1 cellular context compared by ENCODE assay signal in the genomic region with DNA sequence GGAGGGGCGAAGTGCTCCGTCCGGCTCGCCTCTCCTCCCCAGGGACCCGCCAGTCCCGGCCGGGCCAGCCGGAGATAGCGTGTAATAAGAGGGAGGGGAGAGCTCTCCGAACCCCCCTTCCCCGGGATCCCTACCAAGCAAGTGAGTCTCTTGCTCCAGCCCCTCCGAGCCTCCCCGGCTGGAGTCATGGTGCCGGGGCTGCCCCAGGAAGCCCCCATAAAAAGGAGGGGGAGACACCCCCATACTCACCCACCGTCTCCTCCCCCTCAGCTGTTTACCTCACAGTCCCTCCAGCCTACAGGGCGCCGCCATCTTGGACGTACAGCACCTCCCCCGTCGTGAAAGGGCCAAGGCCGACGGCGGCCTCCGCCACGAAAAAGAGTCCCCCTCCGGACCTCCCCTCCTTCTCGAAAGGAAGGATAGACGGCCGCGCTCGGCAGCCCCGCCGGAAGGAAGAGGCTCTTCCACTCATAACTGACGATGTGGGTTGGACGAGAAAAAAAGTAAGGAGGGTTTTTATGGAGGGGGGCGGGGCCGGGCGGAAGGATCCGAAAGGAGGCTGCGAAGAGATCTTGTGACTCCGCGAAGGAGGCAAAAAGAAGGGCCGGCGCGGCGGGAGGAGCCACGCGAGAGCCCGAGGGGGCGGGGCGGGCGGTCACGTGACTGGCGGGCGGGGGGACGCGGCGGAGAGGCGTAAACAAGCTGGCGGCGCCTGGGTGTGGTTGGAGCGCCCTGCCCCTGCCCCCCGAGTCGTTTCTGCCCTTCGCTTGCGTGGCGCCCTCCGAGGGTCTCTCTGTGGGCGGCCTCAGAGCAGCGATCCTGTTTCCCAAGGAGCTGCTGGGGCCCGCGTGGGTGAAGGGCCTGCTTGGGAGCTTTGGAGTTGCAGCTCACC.
TF ChIP-seq lines count a peak whose summit lies in the region.

A gene (minus strand): TSS at position 323 of the 892 bp plus-strand sequence. CDS start 15,744 bp downstream, outside the sequence.

TF ChIP-seq in HepG2, 621 proteins besides CTCF, POLR2A, EP300 and RAD21 (continued from another document and continues in another):
- TF ChIP-seq, protein P1, sequence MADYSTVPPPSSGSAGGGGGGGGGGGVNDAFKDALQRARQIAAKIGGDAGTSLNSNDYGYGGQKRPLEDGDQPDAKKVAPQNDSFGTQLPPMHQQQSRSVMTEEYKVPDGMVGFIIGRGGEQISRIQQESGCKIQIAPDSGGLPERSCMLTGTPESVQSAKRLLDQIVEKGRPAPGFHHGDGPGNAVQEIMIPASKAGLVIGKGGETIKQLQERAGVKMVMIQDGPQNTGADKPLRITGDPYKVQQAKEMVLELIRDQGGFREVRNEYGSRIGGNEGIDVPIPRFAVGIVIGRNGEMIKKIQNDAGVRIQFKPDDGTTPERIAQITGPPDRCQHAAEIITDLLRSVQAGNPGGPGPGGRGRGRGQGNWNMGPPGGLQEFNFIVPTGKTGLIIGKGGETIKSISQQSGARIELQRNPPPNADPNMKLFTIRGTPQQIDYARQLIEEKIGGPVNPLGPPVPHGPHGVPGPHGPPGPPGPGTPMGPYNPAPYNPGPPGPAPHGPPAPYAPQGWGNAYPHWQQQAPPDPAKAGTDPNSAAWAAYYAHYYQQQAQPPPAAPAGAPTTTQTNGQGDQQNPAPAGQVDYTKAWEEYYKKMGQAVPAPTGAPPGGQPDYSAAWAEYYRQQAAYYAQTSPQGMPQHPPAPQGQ (CRISPR knock-in tag; IDR thresholded peaks at IDR 0.05; ENCODE audit: borderline replicate concordance), result no peak
- TF ChIP-seq ZNF775 (CRISPR knock-in tag; IDR thresholded peaks at IDR 0.05; ENCODE audit: borderline replicate concordance) (no peak), ZNF468 (CRISPR knock-in tag; IDR thresholded peaks at IDR 0.05) (no peak), MEIS1 (CRISPR knock-in tag; IDR thresholded peaks at IDR 0.05; ENCODE audit: borderline replicate concordance) (no peak), RBM22 (optimal IDR thresholded peaks at IDR 0.05; ENCODE audit: low read length) (peak; percentile 59), KDM1A (CRISPR knock-in tag; IDR thresholded peaks at IDR 0.05) (no peak), SYNCRIP (IDR thresholded peaks at IDR 0.05; ENCODE audit: insufficient read depth, low read depth, low read length) (no peak), SRF (IDR thresholded peaks at IDR 0.05; ENCODE audit: low read depth, low read length) (no peak), RARG (CRISPR knock-in tag; IDR thresholded peaks at IDR 0.05; ENCODE audit: low read depth) (no peak), STAT5B (CRISPR knock-in tag; IDR thresholded peaks at IDR 0.05) (0 out of 2 replicates have a peak, but pooled peaks have one; percentile 53), MYNN (CRISPR knock-in tag; IDR thresholded peaks at IDR 0.05; ENCODE audit: low read depth) (no peak), ZNF354B (CRISPR knock-in tag; IDR thresholded peaks at IDR 0.05) (no peak), CEBPB (IDR thresholded peaks at IDR 0.05; ENCODE audit: borderline replicate concordance, low read depth, low read length) (no peak), RARA (CRISPR knock-in tag; IDR thresholded peaks at IDR 0.05) (peak; percentile 33; the same call in 1 of the 2 replicates), ISX (CRISPR knock-in tag; conservative IDR thresholded peaks at IDR 0.05) (no peak; the same call in 1 of the 2 replicates), PHF20 (CRISPR knock-in tag; IDR thresholded peaks at IDR 0.05) (peak; percentile 68), ZNF530 (CRISPR knock-in tag; IDR thresholded peaks at IDR 0.05; ENCODE audit: low read depth) (no peak), KLF11 (CRISPR knock-in tag; IDR thresholded peaks at IDR 0.05) (no peak), BCL6 (CRISPR knock-in tag; IDR thresholded peaks at IDR 0.05) (peak; percentile 31; the same call in 1 of the 2 replicates), ZNF225 (CRISPR knock-in tag; IDR thresholded peaks at IDR 0.05) (peak; percentile 44; the same call in 1 of the 2 replicates), SNAI1 (CRISPR knock-in tag; IDR thresholded peaks at IDR 0.05; ENCODE audit: borderline replicate concordance) (0 out of 2 replicates have a peak, but pooled peaks have one; percentile 35), KAT7 (CRISPR knock-in tag; IDR thresholded peaks at IDR 0.05; ENCODE audit: borderline replicate concordance) (0 out of 2 replicates have a peak, but pooled peaks have one; percentile 59), SSRP1 (CRISPR knock-in tag; IDR thresholded peaks at IDR 0.05) (0 out of 2 replicates have a peak, but pooled peaks have one; percentile 10), KLF6 (CRISPR knock-in tag; IDR thresholded peaks at IDR 0.05) (peak; percentile 83), ZNF296 (CRISPR knock-in tag; conservative IDR thresholded peaks at IDR 0.05) (no peak), MTA3 (CRISPR knock-in tag; IDR thresholded peaks at IDR 0.05) (no peak), NR2F2 (IDR thresholded peaks at IDR 0.05; ENCODE audit: borderline replicate concordance, low read depth) (peak; percentile 7; the same call in 1 of the 2 replicates)
- TF ChIP-seq, protein P2, sequence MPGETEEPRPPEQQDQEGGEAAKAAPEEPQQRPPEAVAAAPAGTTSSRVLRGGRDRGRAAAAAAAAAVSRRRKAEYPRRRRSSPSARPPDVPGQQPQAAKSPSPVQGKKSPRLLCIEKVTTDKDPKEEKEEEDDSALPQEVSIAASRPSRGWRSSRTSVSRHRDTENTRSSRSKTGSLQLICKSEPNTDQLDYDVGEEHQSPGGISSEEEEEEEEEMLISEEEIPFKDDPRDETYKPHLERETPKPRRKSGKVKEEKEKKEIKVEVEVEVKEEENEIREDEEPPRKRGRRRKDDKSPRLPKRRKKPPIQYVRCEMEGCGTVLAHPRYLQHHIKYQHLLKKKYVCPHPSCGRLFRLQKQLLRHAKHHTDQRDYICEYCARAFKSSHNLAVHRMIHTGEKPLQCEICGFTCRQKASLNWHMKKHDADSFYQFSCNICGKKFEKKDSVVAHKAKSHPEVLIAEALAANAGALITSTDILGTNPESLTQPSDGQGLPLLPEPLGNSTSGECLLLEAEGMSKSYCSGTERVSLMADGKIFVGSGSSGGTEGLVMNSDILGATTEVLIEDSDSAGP (CRISPR knock-in tag; IDR thresholded peaks at IDR 0.05; ENCODE audit: borderline replicate concordance), result peak; percentile 82; the same call in 1 of the 2 replicates
- TF ChIP-seq, protein P3, sequence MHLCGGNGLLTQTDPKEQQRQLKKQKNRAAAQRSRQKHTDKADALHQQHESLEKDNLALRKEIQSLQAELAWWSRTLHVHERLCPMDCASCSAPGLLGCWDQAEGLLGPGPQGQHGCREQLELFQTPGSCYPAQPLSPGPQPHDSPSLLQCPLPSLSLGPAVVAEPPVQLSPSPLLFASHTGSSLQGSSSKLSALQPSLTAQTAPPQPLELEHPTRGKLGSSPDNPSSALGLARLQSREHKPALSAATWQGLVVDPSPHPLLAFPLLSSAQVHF (CRISPR knock-in tag; IDR thresholded peaks at IDR 0.05), result peak; percentile 39; the same call in 1 of the 2 replicates
- TF ChIP-seq, protein P4, sequence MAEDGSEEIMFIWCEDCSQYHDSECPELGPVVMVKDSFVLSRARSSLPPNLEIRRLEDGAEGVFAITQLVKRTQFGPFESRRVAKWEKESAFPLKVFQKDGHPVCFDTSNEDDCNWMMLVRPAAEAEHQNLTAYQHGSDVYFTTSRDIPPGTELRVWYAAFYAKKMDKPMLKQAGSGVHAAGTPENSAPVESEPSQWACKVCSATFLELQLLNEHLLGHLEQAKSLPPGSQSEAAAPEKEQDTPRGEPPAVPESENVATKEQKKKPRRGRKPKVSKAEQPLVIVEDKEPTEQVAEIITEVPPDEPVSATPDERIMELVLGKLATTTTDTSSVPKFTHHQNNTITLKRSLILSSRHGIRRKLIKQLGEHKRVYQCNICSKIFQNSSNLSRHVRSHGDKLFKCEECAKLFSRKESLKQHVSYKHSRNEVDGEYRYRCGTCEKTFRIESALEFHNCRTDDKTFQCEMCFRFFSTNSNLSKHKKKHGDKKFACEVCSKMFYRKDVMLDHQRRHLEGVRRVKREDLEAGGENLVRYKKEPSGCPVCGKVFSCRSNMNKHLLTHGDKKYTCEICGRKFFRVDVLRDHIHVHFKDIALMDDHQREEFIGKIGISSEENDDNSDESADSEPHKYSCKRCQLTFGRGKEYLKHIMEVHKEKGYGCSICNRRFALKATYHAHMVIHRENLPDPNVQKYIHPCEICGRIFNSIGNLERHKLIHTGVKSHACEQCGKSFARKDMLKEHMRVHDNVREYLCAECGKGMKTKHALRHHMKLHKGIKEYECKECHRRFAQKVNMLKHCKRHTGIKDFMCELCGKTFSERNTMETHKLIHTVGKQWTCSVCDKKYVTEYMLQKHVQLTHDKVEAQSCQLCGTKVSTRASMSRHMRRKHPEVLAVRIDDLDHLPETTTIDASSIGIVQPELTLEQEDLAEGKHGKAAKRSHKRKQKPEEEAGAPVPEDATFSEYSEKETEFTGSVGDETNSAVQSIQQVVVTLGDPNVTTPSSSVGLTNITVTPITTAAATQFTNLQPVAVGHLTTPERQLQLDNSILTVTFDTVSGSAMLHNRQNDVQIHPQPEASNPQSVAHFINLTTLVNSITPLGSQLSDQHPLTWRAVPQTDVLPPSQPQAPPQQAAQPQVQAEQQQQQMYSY (CRISPR knock-in tag; IDR thresholded peaks at IDR 0.05), result no peak
- TF ChIP-seq, protein P5, sequence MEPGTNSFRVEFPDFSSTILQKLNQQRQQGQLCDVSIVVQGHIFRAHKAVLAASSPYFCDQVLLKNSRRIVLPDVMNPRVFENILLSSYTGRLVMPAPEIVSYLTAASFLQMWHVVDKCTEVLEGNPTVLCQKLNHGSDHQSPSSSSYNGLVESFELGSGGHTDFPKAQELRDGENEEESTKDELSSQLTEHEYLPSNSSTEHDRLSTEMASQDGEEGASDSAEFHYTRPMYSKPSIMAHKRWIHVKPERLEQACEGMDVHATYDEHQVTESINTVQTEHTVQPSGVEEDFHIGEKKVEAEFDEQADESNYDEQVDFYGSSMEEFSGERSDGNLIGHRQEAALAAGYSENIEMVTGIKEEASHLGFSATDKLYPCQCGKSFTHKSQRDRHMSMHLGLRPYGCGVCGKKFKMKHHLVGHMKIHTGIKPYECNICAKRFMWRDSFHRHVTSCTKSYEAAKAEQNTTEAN (CRISPR knock-in tag; conservative IDR thresholded peaks at IDR 0.05), result no peak
- TF ChIP-seq, protein P6, sequence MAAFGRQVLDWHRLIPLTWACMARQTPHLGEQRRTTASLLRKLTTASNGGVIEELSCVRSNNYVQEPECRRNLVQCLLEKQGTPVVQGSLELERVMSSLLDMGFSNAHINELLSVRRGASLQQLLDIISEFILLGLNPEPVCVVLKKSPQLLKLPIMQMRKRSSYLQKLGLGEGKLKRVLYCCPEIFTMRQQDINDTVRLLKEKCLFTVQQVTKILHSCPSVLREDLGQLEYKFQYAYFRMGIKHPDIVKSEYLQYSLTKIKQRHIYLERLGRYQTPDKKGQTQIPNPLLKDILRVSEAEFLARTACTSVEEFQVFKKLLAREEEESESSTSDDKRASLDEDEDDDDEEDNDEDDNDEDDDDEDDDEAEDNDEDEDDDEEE (CRISPR knock-in tag; IDR thresholded peaks at IDR 0.05), result no peak; the same call in 1 of the 2 replicates
- TF ChIP-seq, protein P7, sequence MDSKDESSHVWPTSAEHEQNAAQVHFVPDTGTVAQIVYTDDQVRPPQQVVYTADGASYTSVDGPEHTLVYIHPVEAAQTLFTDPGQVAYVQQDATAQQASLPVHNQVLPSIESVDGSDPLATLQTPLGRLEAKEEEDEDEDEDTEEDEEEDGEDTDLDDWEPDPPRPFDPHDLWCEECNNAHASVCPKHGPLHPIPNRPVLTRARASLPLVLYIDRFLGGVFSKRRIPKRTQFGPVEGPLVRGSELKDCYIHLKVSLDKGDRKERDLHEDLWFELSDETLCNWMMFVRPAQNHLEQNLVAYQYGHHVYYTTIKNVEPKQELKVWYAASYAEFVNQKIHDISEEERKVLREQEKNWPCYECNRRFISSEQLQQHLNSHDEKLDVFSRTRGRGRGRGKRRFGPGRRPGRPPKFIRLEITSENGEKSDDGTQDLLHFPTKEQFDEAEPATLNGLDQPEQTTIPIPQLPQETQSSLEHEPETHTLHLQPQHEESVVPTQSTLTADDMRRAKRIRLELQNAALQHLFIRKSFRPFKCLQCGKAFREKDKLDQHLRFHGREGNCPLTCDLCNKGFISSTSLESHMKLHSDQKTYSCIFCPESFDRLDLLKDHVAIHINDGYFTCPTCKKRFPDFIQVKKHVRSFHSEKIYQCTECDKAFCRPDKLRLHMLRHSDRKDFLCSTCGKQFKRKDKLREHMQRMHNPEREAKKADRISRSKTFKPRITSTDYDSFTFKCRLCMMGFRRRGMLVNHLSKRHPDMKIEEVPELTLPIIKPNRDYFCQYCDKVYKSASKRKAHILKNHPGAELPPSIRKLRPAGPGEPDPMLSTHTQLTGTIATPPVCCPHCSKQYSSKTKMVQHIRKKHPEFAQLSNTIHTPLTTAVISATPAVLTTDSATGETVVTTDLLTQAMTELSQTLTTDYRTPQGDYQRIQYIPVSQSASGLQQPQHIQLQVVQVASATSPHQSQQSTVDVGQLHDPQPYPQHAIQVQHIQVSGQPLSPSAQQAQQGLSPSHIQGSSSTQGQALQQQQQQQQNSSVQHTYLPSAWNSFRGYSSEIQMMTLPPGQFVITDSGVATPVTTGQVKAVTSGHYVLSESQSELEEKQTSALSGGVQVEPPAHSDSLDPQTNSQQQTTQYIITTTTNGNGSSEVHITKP (CRISPR knock-in tag; IDR thresholded peaks at IDR 0.05; ENCODE audit: low read depth), result no peak
- TF ChIP-seq, protein P8, sequence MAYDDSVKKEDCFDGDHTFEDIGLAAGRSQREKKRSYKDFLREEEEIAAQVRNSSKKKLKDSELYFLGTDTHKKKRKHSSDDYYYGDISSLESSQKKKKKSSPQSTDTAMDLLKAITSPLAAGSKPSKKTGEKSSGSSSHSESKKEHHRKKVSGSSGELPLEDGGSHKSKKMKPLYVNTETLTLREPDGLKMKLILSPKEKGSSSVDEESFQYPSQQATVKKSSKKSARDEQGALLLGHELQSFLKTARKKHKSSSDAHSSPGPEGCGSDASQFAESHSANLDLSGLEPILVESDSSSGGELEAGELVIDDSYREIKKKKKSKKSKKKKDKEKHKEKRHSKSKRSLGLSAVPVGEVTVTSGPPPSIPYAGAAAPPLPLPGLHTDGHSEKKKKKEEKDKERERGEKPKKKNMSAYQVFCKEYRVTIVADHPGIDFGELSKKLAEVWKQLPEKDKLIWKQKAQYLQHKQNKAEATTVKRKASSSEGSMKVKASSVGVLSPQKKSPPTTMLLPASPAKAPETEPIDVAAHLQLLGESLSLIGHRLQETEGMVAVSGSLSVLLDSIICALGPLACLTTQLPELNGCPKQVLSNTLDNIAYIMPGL (CRISPR knock-in tag; IDR thresholded peaks at IDR 0.05; ENCODE audit: borderline replicate concordance in 1 of 2, low read depth in 1 of 2), result peak; percentile 59 to 80; a peak in 3 of 4 replicates
